ENCODE assay signal across 15 cellular contexts in the genomic region with DNA sequence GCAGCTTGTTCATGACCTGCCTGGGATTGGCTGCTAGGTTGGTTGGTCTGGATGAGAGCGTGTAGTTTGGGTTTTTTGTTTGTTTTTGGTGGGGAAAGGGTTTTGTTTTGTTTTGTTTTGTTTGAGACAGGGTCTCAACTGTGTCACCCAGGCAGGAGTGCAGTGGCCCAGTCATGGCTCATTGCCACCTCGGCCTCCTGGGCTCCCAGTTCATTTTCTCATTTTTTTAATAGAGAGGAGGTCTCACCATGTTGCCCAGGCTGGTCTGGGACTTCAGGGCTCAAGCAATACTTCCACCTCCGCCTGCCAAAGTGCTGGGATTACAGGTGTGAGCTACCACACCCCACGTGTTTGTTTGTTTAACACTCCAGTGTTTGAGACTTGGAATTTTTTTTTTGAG. TPM values are rescaled to one million over a fixed set of nuclear protein-coding genes. Genes with fewer than 3 reads are reported as not detected.
DNase-seq lines count a peak whose midpoint lies in the region; ATAC-seq, FAIRE-seq and TF ChIP-seq lines count a peak whose summit lies in the region.
"Had no signal": no experiment of that assay in that cellular context is flagged by ENCODE, and none has a peak within 500 bp of the region (broad histone marks: within the 10 kb centered on the region; RNA-seq: fewer than 3 reads in every experiment).

No MANE protein-coding gene starts in this region.

- H3K9ac ChIP-seq in SK-N-SH = no peak overlapping the region
- no peak overlapping the region for H3K9ac ChIP-seq in adipocyte (ENCODE audit: low read length)
- H3K9ac ChIP-seq in neural cell (ENCODE audit: low read length) = no peak overlapping the region

- no peak overlapping the region for H2AFZ ChIP-seq in SK-N-SH (ENCODE audit: low read depth)
- H2AFZ ChIP-seq in neural cell (ENCODE audit: low read depth, low read length) = no peak overlapping the region

- POLR2A ChIA-PET in SK-N-SH (lab: Yijun Ruan, JAX) = interaction anchor here (1.2 kb wide), 1 partner anchor 20 kb away, joined by 4 read pairs; no protein-coding TSS in a partner anchor

- peak; percentile 23 for FAIRE-seq in GM12891 (lab: Jason Lieb, UNC)

- peak overlapping the region; percentile 78 for H3K4me2 ChIP-seq in SK-N-SH
- H3K4me2 ChIP-seq in neural cell (ENCODE audit: low read length) = no peak overlapping the region

- no peak for TF ChIP-seq RAD21 in SK-N-SH (IDR thresholded peaks at IDR 0.05; ENCODE audit: low read length)
- TF ChIP-seq RAD21 in neural cell (conservative IDR thresholded peaks at IDR 0.05) = no peak

- H3K4me3 ChIP-seq in SK-N-SH (ENCODE audit: low read depth in 2 of 2, low read length in 1 of 2) = no peak overlapping the region
- H3K4me3 ChIP-seq in adipocyte (ENCODE audit: low read length) = peak overlapping the region; percentile 5
- peak overlapping the region; percentile 100 for H3K4me3 ChIP-seq in neural cell (ENCODE audit: low read length)
- H3K4me3 ChIP-seq: colonic mucosa, thoracic aorta had no signal

- peaks cover 84% of the 10 kb centered on the region for H3K79me2 ChIP-seq in SK-N-SH (ENCODE audit: insufficient read depth)
- H3K79me2 ChIP-seq in neural cell (replicated peaks; ENCODE audit: insufficient read depth, low read length) = peaks cover 83% of the 10 kb centered on the region

- H3K27ac ChIP-seq in SK-N-SH (ENCODE audit: low read depth in 2 of 2, low read length in 1 of 2) (no peak overlapping the region), neural cell (ENCODE audit: low read length) (no peak overlapping the region)
- H3K27ac ChIP-seq: 22Rv1, colonic mucosa, thoracic aorta had no signal

- no peaks in the 10 kb centered on the region for H3K9me3 ChIP-seq in SK-N-SH
- no peaks in the 10 kb centered on the region for H3K9me3 ChIP-seq in adipocyte (ENCODE audit: control insufficient read depth, low read length)
- H3K9me3 ChIP-seq in neural cell (ENCODE audit: low read length) = no peaks in the 10 kb centered on the region
- H3K9me3 ChIP-seq: colonic mucosa, thoracic aorta had no signal

- TF ChIP-seq EP300 in SK-N-SH (IDR thresholded peaks at IDR 0.05; ENCODE audit: borderline replicate concordance in 1 of 2, low read depth in 1 of 2, low read length in 1 of 2) (no peak), neural cell (conservative IDR thresholded peaks at IDR 0.05; ENCODE audit: poor library complexity, severe bottlenecking) (no peak)

- H4K20me1 ChIP-seq in SK-N-SH (ENCODE audit: insufficient read depth) (peaks cover 48% of the 10 kb centered on the region), neural cell (ENCODE audit: insufficient read depth) (peaks cover 38% of the 10 kb centered on the region)

- no peak for TF ChIP-seq POLR2A in GM12891 (IDR thresholded peaks at IDR 0.05; ENCODE audit: low read depth, low read length)

- peaks cover 19% of the 10 kb centered on the region for H3F3A ChIP-seq in SK-N-SH (replicated peaks; ENCODE audit: insufficient read depth)
- H3F3A ChIP-seq in neural cell (ENCODE audit: insufficient read depth, low read length, poor library complexity, severe bottlenecking) = no peaks in the 10 kb centered on the region

- no peak for DNase-seq in SK-N-SH
- DNase-seq in GM12891 (ENCODE audit: insufficient read length, low spot score) = no peak
- DNase-seq in adipocyte (ENCODE audit: low read depth) = no peak
- no peak for DNase-seq in occipital lobe (lab: John Stamatoyannopoulos, UW)
- DNase-seq in H4 (ENCODE audit: low spot score) = no peak
- DNase-seq: activated CD4-positive, CD25-positive, alpha-beta regulatory T cell treated with anti-CD3 and anti-CD28 coated beads, Interleukin-2, amount 50 U/mL, for 72 hours; activated naive CD4-positive, alpha-beta T cell treated with anti-CD3 and anti-CD28 coated beads, Interleukin-2, amount 10 ng/mL, durations not matched to agents 7 days and 5 days; colonic mucosa; DMS53; NCI-H1694 treated with DMSO at 0.1 percent for 48 hours had no signal

- no peaks in the 10 kb centered on the region for H3K27me3 ChIP-seq in SK-N-SH (ENCODE audit: insufficient read depth)
- no peaks in the 10 kb centered on the region for H3K27me3 ChIP-seq in adipocyte (replicated peaks; ENCODE audit: control insufficient read depth, insufficient read depth, low read length)
- H3K27me3 ChIP-seq in neural cell (ENCODE audit: insufficient read depth, low read depth, low read length) = no peaks in the 10 kb centered on the region
- H3K27me3 ChIP-seq: colonic mucosa had no signal

- 93% methylated on average over 4 of the region's 4 CpGs for WGBS in SK-N-SH (ENCODE audit: low lambda C conversion rate)

- H3K4me1 ChIP-seq in SK-N-SH (ENCODE audit: control insufficient read depth in 1 of 2, insufficient read depth in 2 of 2, low read depth in 1 of 2, low read length in 1 of 2) = peaks cover 23 to 24% of the 10 kb centered on the region in 2 experiments
- H3K4me1 ChIP-seq in adipocyte (ENCODE audit: control insufficient read depth, insufficient read depth, low read length) = peaks cover 51% of the 10 kb centered on the region

- no peaks in the 10 kb centered on the region for H3K9me2 ChIP-seq in SK-N-SH
- H3K9me2 ChIP-seq in neural cell (ENCODE audit: insufficient read depth, low read length) = no peaks in the 10 kb centered on the region

- CTCF ChIA-PET in SK-N-SH (lab: Yijun Ruan, JAX) = interaction anchor here (1.1 to 1.2 kb wide), 2 partner anchors 16 to 203 kb away, joined by 3 read pairs; no protein-coding TSS in a partner anchor

- TF ChIP-seq CTCF in SK-N-SH (IDR thresholded peaks at IDR 0.05) (no peak), neural cell (IDR thresholded peaks at IDR 0.05; ENCODE audit: poor library complexity, severe bottlenecking) (no peak)

- H3K36me3 ChIP-seq in SK-N-SH (replicated peaks in 1 of 2; ENCODE audit: control insufficient read depth in 1 of 2, insufficient read depth in 2 of 2, low read length in 1 of 2) (peaks cover 9 to 27% of the 10 kb centered on the region in 2 experiments), adipocyte (ENCODE audit: control insufficient read depth, insufficient read depth, low read length, severe bottlenecking) (peaks cover 8% of the 10 kb centered on the region), neural cell (ENCODE audit: insufficient read depth, low read length) (no peaks in the 10 kb centered on the region)
- H3K36me3 ChIP-seq: colonic mucosa, thoracic aorta had no signal

- ATAC-seq in SK-N-SH treated with all-trans-retinoic acid at 6 μM for 48 hours = no peak
- ATAC-seq in GM19351 (IDR thresholded peaks at IDR 0.05; ENCODE audit: unreplicated experiment) = no peak

TF ChIP-seq in SK-N-SH, 30 proteins besides CTCF, POLR2A, EP300 and RAD21 (continues in another document):
- TF ChIP-seq MXI1 (IDR thresholded peaks at IDR 0.05; ENCODE audit: low read depth, low read length) = no peak

TF ChIP-seq in SK-N-SH treated with all-trans-retinoic acid at 6 μM for 48 hours, 23 proteins besides CTCF, POLR2A, EP300 and RAD21 (continues in another document):
- TF ChIP-seq ZNF70 (CRISPR knock-in tag; IDR thresholded peaks at IDR 0.05) (no peak), BACH2 (CRISPR knock-in tag; IDR thresholded peaks at IDR 0.05; ENCODE audit: borderline replicate concordance) (no peak), ARNTL (CRISPR knock-in tag; IDR thresholded peaks at IDR 0.05; ENCODE audit: borderline replicate concordance, low read depth) (no peak)

TF ChIP-seq in GM12891, 5 proteins besides CTCF, POLR2A, EP300 and RAD21:
- TF ChIP-seq SPI1 (IDR thresholded peaks at IDR 0.05; ENCODE audit: low read depth, low read length) = no peak
- TF ChIP-seq POLR2AphosphoS5 (IDR thresholded peaks at IDR 0.05; ENCODE audit: low read depth, low read length) = no peak
- no peak for TF ChIP-seq PAX5 (IDR thresholded peaks at IDR 0.05; ENCODE audit: insufficient read depth, low read length, severe bottlenecking)
- no peak for TF ChIP-seq TAF1 (IDR thresholded peaks at IDR 0.05; ENCODE audit: low read depth, low read length)
- TF ChIP-seq POU2F2 (IDR thresholded peaks at IDR 0.05; ENCODE audit: low read depth, low read length) = no peak
TF ChIP-seq in GM12891: peak in this region for 0.

TF ChIP-seq in neural cell, 6 proteins besides CTCF, POLR2A, EP300 and RAD21:
- TF ChIP-seq POLR2AphosphoS5 (IDR thresholded peaks at IDR 0.05) (no peak), EZH2 (IDR thresholded peaks at IDR 0.05; ENCODE audit: borderline replicate concordance, insufficient read depth, low read length, poor library complexity, severe bottlenecking) (no peak), TAF1 (IDR thresholded peaks at IDR 0.05; ENCODE audit: low read depth) (no peak), SMC3 (conservative IDR thresholded peaks at IDR 0.05; ENCODE audit: poor library complexity) (no peak), MXI1 (conservative IDR thresholded peaks at IDR 0.05; ENCODE audit: poor library complexity, severe bottlenecking) (no peak)
- TF ChIP-seq, protein P1, sequence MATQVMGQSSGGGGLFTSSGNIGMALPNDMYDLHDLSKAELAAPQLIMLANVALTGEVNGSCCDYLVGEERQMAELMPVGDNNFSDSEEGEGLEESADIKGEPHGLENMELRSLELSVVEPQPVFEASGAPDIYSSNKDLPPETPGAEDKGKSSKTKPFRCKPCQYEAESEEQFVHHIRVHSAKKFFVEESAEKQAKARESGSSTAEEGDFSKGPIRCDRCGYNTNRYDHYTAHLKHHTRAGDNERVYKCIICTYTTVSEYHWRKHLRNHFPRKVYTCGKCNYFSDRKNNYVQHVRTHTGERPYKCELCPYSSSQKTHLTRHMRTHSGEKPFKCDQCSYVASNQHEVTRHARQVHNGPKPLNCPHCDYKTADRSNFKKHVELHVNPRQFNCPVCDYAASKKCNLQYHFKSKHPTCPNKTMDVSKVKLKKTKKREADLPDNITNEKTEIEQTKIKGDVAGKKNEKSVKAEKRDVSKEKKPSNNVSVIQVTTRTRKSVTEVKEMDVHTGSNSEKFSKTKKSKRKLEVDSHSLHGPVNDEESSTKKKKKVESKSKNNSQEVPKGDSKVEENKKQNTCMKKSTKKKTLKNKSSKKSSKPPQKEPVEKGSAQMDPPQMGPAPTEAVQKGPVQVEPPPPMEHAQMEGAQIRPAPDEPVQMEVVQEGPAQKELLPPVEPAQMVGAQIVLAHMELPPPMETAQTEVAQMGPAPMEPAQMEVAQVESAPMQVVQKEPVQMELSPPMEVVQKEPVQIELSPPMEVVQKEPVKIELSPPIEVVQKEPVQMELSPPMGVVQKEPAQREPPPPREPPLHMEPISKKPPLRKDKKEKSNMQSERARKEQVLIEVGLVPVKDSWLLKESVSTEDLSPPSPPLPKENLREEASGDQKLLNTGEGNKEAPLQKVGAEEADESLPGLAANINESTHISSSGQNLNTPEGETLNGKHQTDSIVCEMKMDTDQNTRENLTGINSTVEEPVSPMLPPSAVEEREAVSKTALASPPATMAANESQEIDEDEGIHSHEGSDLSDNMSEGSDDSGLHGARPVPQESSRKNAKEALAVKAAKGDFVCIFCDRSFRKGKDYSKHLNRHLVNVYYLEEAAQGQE (IDR thresholded peaks at IDR 0.05; ENCODE audit: borderline replicate concordance) = no peak

RNA-seq across cellular contexts. Expression of a gene that starts 3.8 kb away (rescaled TPM):
- polyA plus RNA-seq in SK-N-SH (2012; rRNA removed) = 110 and 140 TPM in 2 replicates
- 78.2 and 105 TPM in 2 replicates for polyA plus RNA-seq in SK-N-SH (2012; cell fraction: cytosol; rRNA removed)
- polyA plus RNA-seq in SK-N-SH (2012; cell fraction: nucleus; rRNA removed) = 354 and 413 TPM in 2 replicates
- 67.4 TPM for polyA plus RNA-seq in GM12891 (2012; ENCODE audit: low read depth, missing spikeins)
- 298 and 343 TPM in 2 replicates for polyA plus RNA-seq in neural cell
- 764 and 941 TPM in 2 replicates for polyA minus RNA-seq in neural cell
- 677 TPM for total RNA-seq in occipital lobe
- 112 and 113 TPM in 2 replicates for total RNA-seq in H4 (2014; rRNA removed; shearing (Covaris generic))

Comparison
In these comparisons a context has a peak if more than half of its experiments do, and no peak if none do; other contexts are left out.
1. H3K4me3 ChIP-seq: peak in adipocyte (single experiment) and neural cell (single experiment); none in SK-N-SH (0 of 2).